In genomic region chr16:55351936-55352335, GRCh38 we compare ENCODE assay signal across 32 cellular contexts. TPM values are rescaled to one million over a fixed set of nuclear protein-coding genes. Genes with fewer than 3 reads are reported as not detected.
"Had no signal": no experiment of that assay in that cellular context is flagged by ENCODE, and none has a peak within 500 bp of the region (broad histone marks: within the 10 kb centered on the region; RNA-seq: fewer than 3 reads in every experiment).

No MANE protein-coding gene starts in this region.

- ATAC-seq: left colon; left lung; lower lobe of right lung; naive thymus-derived CD8-positive, alpha-beta T cell; pancreas; right cardiac atrium; stimulated activated memory B cell treated with anti-CD40 and anti-IgM and Interleukin-4, amounts not matched to agents 10 μg/mL and 1 μg/mL and 100 μg/mL, for 72 hours; stimulated activated naive CD8-positive, alpha-beta T cell treated with anti-CD3 and anti-CD28 coated beads, Interleukin-15, amount 100 ng/mL, for 72 hours had no signal

- H3K4me1 ChIP-seq: left lung, lower lobe of right lung, pancreas, prostate gland, sigmoid colon, spleen, tibial nerve, upper lobe of left lung, vagina had no signal

- H3K27ac Mint-ChIP-seq: naive thymus-derived CD8-positive, alpha-beta T cell; nephron; stimulated activated memory B cell treated with anti-CD40 and anti-IgM and Interleukin-4, amounts not matched to agents 10 μg/mL and 1 μg/mL and 100 μg/mL, for 72 hours; stimulated activated naive CD8-positive, alpha-beta T cell treated with anti-CD3 and anti-CD28 coated beads, Interleukin-15, amount 100 ng/mL, for 72 hours had no signal

- H3K27me3 ChIP-seq: left lung, pancreas, sigmoid colon, spleen, tibial nerve, upper lobe of left lung, vagina had no signal

- H3K4me3 Mint-ChIP-seq: naive thymus-derived CD8-positive, alpha-beta T cell; nephron; neural crest cell; stimulated activated memory B cell treated with anti-CD40 and anti-IgM and Interleukin-4, amounts not matched to agents 10 μg/mL and 1 μg/mL and 100 μg/mL, for 72 hours; stimulated activated naive CD8-positive, alpha-beta T cell treated with anti-CD3 and anti-CD28 coated beads, Interleukin-15, amount 100 ng/mL, for 72 hours had no signal

- H3K36me3 Mint-ChIP-seq: stimulated activated memory B cell treated with anti-CD40 and anti-IgM and Interleukin-4, amounts not matched to agents 10 μg/mL and 1 μg/mL and 100 μg/mL, for 72 hours had no signal

- H3K9me3 ChIP-seq: left lung, lower lobe of right lung, pancreas, prostate gland, upper lobe of left lung, vagina had no signal

- H3K4me3 ChIP-seq: left lung, lower lobe of right lung, pancreas, prostate gland, sigmoid colon, spleen, tibial nerve, upper lobe of left lung, vagina had no signal

- DNase-seq: hippocampal formation; kidney; left colon; left lung; lower lobe of right lung; mammary epithelial cell; mesenchymal stem cell; naive thymus-derived CD8-positive, alpha-beta T cell; nucleus accumbens; pancreas; posterior cingulate gyrus; retina; right cardiac atrium; sigmoid colon; small intestine; spleen; stimulated activated CD4-positive, alpha-beta T cell treated with anti-CD3 and anti-CD28 coated beads, Interleukin-2, amount 100 ng/mL, for 48 hours; stimulated activated CD4-positive, alpha-beta T cell treated with anti-CD3 and anti-CD28 coated beads, Interleukin-4, amount 100 ng/mL, for 4 hours; stimulated activated CD8-positive, alpha-beta memory T cell treated with anti-CD3 and anti-CD28 coated beads, Interleukin-4, amount 100 ng/mL, for 48 hours; stimulated activated naive CD4-positive, alpha-beta T cell treated with Interleukin-2 at 50 U/mL for 16 hours; stimulated activated naive CD8-positive, alpha-beta T cell treated with anti-CD3 and anti-CD28 coated beads, Interleukin-15, amount 100 ng/mL, for 72 hours; substantia nigra; upper lobe of left lung had no signal

- H3K27ac ChIP-seq: left lung, lower lobe of right lung, pancreas, prostate gland, sigmoid colon, spleen, tibial nerve, upper lobe of left lung, vagina had no signal

- H3K9me3 Mint-ChIP-seq: naive thymus-derived CD8-positive, alpha-beta T cell; stimulated activated naive CD8-positive, alpha-beta T cell treated with anti-CD3 and anti-CD28 coated beads, Interleukin-15, amount 100 ng/mL, for 72 hours had no signal

- H3K4me1 Mint-ChIP-seq: naive thymus-derived CD8-positive, alpha-beta T cell; nephron; stimulated activated memory B cell treated with anti-CD40 and anti-IgM and Interleukin-4, amounts not matched to agents 10 μg/mL and 1 μg/mL and 100 μg/mL, for 72 hours; stimulated activated naive CD8-positive, alpha-beta T cell treated with anti-CD3 and anti-CD28 coated beads, Interleukin-15, amount 100 ng/mL, for 72 hours had no signal

- H3K36me3 ChIP-seq: left lung, lower lobe of right lung, pancreas, prostate gland, sigmoid colon, spleen, tibial nerve, upper lobe of left lung, vagina had no signal

RNA-seq across cellular contexts. Expression of gene IRX6, which starts 27.9 kb away (rescaled TPM):
- total RNA-seq: liver; mammary epithelial cell; naive thymus-derived CD8-positive, alpha-beta T cell; temporal lobe; urinary bladder had no signal
- polyA plus RNA-seq: liver; naive thymus-derived CD8-positive, alpha-beta T cell had no signal
